Comparison of ENCODE assay signal across 1 cellular context in the genomic region with DNA sequence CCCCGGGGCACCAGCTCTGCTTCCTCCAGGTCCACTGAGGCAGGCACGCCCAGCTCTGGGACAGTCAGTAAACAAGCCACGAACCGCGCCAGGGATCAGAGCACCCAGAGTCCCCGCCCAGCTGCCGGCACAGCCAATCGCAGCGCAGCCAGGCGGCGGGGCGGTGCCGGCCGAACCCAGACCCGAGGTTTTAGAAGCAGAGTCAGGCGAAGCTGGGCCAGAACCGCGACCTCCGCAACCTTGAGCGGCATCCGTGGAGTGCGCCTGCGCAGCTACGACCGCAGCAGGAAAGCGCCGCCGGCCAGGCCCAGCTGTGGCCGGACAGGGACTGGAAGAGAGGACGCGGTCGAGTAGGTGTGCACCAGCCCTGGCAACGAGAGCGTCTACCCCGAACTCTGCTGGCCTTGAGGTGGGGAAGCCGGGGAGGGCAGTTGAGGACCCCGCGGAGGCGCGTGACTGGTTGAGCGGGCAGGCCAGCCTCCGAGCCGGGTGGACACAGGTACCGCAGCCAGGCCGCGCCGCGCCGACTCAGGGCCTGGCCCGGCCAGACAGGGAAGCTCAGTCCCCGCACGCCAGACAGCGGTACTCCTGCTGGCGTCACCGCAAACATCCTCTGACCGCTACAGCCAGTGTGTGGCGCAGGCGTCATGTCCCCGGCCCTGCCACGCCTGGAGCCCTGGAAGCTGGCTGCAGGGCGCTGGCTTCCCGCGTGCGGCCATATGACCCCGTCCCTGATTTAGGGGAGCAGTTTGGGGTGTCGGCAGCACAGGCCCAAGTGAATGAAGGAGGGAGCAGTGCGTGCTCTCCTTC.
TF ChIP-seq lines count a peak whose summit lies in the region.

Gene CTSL (plus strand): TSS at position 220 of the 810 bp plus-strand sequence. CDS start 1,485 bp downstream, outside the sequence.

TF ChIP-seq in SK-N-SH, 30 proteins besides CTCF, POLR2A, EP300 and RAD21:
- TF ChIP-seq YY1 (IDR thresholded peaks at IDR 0.05; ENCODE audit: low read depth) (no peak), SMC3 (IDR thresholded peaks at IDR 0.05; ENCODE audit: low read depth, low read length) (no peak), POLR2AphosphoS5 (IDR thresholded peaks at IDR 0.05; ENCODE audit: low read depth, low read length) (peak; percentile 75), MAX (IDR thresholded peaks at IDR 0.05; ENCODE audit: low read depth) (0 out of 2 replicates have a peak, but pooled peaks have one; percentile 48), NRF1 (IDR thresholded peaks at IDR 0.05; ENCODE audit: low read depth, low read length) (peak; percentile 70), EZH2phosphoT487 (IDR thresholded peaks at IDR 0.05; ENCODE audit: borderline replicate concordance, low read depth) (no peak), MXI1 (IDR thresholded peaks at IDR 0.05; ENCODE audit: low read depth, low read length) (peak; percentile 72; the same call in 1 of the 2 replicates)
